In the genomic region with DNA sequence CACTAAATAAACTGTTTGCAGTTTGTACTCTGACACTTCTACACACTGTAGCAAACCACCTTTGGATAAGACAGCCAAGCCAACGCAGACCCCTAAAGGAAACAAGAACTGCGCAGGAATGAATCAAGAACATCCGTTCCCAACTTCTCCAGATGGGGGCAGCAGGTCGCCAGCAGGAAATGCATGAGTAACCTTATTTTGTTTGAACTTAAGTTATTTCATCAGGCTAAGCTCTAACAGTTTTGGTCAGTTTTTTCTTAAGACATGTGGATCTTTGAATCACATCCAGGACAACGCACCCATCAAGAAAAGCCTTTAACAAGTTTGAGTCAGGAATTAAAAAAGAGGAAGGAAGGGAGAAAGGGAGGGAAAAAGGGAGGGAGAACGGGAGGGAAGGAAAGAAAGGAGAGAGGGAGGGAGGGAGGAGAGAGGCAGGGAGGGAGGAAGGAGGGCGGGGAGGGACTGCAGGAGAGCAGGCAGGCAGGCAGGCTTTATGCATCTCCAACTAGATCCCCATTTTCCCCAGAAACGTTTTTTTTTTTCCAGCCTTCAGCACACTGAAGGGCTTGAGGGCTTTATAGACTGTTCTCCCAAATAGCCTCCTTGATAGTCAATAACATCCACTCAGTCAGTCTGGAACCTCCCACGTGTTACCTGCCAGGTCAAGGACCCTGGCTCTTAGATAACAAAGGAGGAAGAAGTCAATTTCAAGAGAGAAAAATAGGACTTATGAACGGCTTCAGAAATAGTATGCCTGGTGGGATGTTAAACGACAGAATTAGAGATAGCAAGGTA, we compare ENCODE assay signal across 8 cellular contexts. TPM values are rescaled to one million over a fixed set of nuclear protein-coding genes. Genes with fewer than 3 reads are reported as not detected.
DNase-seq lines count a peak whose midpoint lies in the region; ATAC-seq and TF ChIP-seq lines count a peak whose summit lies in the region.

No MANE protein-coding gene starts in this region.

- no peak for TF ChIP-seq POLR2A in gastroesophageal sphincter (IDR thresholded peaks at IDR 0.05)

- peak; percentile 70 to 85 (median 82) for TF ChIP-seq CTCF in gastroesophageal sphincter (IDR thresholded peaks at IDR 0.05)

- no peak overlapping the region for H3K27ac ChIP-seq in SJCRH30
- H3K27ac ChIP-seq in gastroesophageal sphincter, result peak overlapping the region; percentile 85 to 93 (median 86)

- H3K4me1 Mint-ChIP-seq in activated naive CD4-positive, alpha-beta T cell treated with anti-CD3 and anti-CD28 coated beads for 36 hours (ENCODE audit: low read depth), result peaks cover 12% of the 10 kb centered on the region

- H3K9me3 Mint-ChIP-seq in activated naive CD4-positive, alpha-beta T cell treated with anti-CD3 and anti-CD28 coated beads for 36 hours, result no peaks in the 10 kb centered on the region

- WGBS in gastroesophageal sphincter (ENCODE audit: low coverage in 1 of 2), 2 donors, result 1 to 8% methylated on average over 9 to 11 of the region's 11 CpGs

- H3K4me1 ChIP-seq in SJCRH30 (peaks cover 8% of the 10 kb centered on the region), gastroesophageal sphincter (peaks cover 0 to 26% (median 3%) of the 10 kb centered on the region in 3 donors)

- peaks cover 4% of the 10 kb centered on the region for H3K27me3 Mint-ChIP-seq in activated naive CD4-positive, alpha-beta T cell treated with anti-CD3 and anti-CD28 coated beads for 36 hours (ENCODE audit: low read depth)

- peak overlapping the region; percentile 67 for H3K4me3 Mint-ChIP-seq in activated naive CD4-positive, alpha-beta T cell treated with anti-CD3 and anti-CD28 coated beads for 36 hours

- DNase-seq in DMS79 (lab: John Stamatoyannopoulos, UW) (peak; percentile 48), LoVo (ENCODE audit: low spot score) (peak; percentile 83), SJCRH30 (peak; percentile 69 to 89), occipital lobe (lab: John Stamatoyannopoulos, UW) (peak; percentile 32), superior temporal gyrus (ENCODE audit: extremely low spot score) (peak; percentile 83)
- peak; percentile 88 for DNase-seq in activated naive CD4-positive, alpha-beta T cell treated with anti-CD3 and anti-CD28 coated beads for 36 hours

- H3K36me3 ChIP-seq in SJCRH30 (no peaks in the 10 kb centered on the region), gastroesophageal sphincter (no peaks in the 10 kb centered on the region)

- H3K27me3 ChIP-seq in SJCRH30, result no peaks in the 10 kb centered on the region
- no peaks in the 10 kb centered on the region for H3K27me3 ChIP-seq in gastroesophageal sphincter

- CTCF ChIA-PET in activated naive CD4-positive, alpha-beta T cell treated with anti-CD3 and anti-CD28 coated beads for 36 hours (lab: Charles Lee), result interaction anchor here (0.6 to 11.8 kb wide), 41 partner anchors 9 to 949 kb away, joined by 3 to 312 read pairs (median 4); partner anchors contain the start of genes ARSB and HOMER1

- H3K9me3 ChIP-seq in SJCRH30 (replicated peaks) (no peaks in the 10 kb centered on the region), gastroesophageal sphincter (no peaks in the 10 kb centered on the region)

- H3K4me3 ChIP-seq in SJCRH30 (peak overlapping the region; percentile 42), gastroesophageal sphincter (peak overlapping the region; percentile 40 to 49)

- peak; percentile 83 for ATAC-seq in gastroesophageal sphincter
- no peak for ATAC-seq in HG02840 (IDR thresholded peaks at IDR 0.05; ENCODE audit: low FRiP score, unreplicated experiment)

- peak overlapping the region; percentile 52 for H3K27ac Mint-ChIP-seq in activated naive CD4-positive, alpha-beta T cell treated with anti-CD3 and anti-CD28 coated beads for 36 hours

- TF ChIP-seq EP300 in gastroesophageal sphincter (IDR thresholded peaks at IDR 0.05), result no peak

- intact Hi-C loops in activated naive CD4-positive, alpha-beta T cell treated with anti-CD3 and anti-CD28 coated beads for 36 hours (cut with micrococcal nuclease), result loop anchor here (1.0 to 5.0 kb wide), 11 partner anchors 23 to 949 kb away; partner anchors contain the start of gene BHMT

- no peaks in the 10 kb centered on the region for H3K36me3 Mint-ChIP-seq in activated naive CD4-positive, alpha-beta T cell treated with anti-CD3 and anti-CD28 coated beads for 36 hours (ENCODE audit: low read depth)

RNA-seq across cellular contexts. Expression of gene BHMT, which starts 22.2 kb away (rescaled TPM):
- not detected in 2 replicates for total RNA-seq in SJCRH30 (2014; rRNA removed; shearing (Covaris generic))
- not detected for total RNA-seq in activated naive CD4-positive, alpha-beta T cell treated with anti-CD3 and anti-CD28 coated beads for 36 hours
- total RNA-seq in gastroesophageal sphincter, result 10 to 100 TPM in 1 of 4 donors, 1 to 10 TPM in 2, not detected in 1; 1.9 to 10.8 (median 2.7) TPM
- not detected for total RNA-seq in occipital lobe

Comparison
In these comparisons a context has a peak if more than half of its experiments do, and no peak if none do; other contexts are left out.
1. DNase-seq: peak in every context shown above with its lines; median percentile 88 in activated naive CD4-positive, alpha-beta T cell treated with anti-CD3 and anti-CD28 coated beads for 36 hours; 83 in LoVo; 83 in superior temporal gyrus; 79 in SJCRH30; 48 in DMS79; 32 in occipital lobe.